In the genomic region with DNA sequence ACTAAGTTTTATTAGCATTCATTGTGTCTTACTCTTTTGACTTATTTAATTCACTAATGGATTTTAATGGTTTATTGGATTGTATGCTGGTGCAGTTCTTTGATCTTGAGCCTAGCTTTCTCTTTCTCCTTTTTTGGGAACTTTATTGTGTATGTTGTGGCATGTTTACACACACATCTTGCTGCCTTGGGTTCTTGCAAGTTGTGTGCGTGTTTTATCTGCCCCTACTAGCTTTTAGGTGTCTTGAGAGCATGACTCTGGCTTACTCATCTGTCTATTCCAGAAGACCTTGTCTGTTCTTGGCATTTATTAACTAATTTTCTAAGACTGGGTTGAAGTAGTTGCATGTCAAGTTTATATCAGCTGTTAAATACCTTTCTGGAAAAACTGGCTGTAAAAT, we compare ENCODE assay signal across 1 cellular context.
TF ChIP-seq lines count a peak whose summit lies in the region.

No MANE protein-coding gene starts in this region.

TF ChIP-seq in H1, 55 proteins besides CTCF, POLR2A, EP300 and RAD21:
- TF ChIP-seq KDM1A (IDR thresholded peaks at IDR 0.05; ENCODE audit: borderline replicate concordance, low read length) (no peak), CEBPB (IDR thresholded peaks at IDR 0.05; ENCODE audit: low read depth, low read length) (no peak), SIX5 (IDR thresholded peaks at IDR 0.05; ENCODE audit: low read depth, low read length) (no peak), CHD2 (IDR thresholded peaks at IDR 0.05; ENCODE audit: low read length) (no peak), SP4 (IDR thresholded peaks at IDR 0.05; ENCODE audit: low read length) (no peak), SRF (IDR thresholded peaks at IDR 0.05; ENCODE audit: low read depth, low read length) (no peak), JUND (IDR thresholded peaks at IDR 0.05; ENCODE audit: low read length) (no peak), POU5F1 (IDR thresholded peaks at IDR 0.05; ENCODE audit: low read depth, low read length) (no peak), FOSL1 (IDR thresholded peaks at IDR 0.05; ENCODE audit: insufficient read depth, low read depth, low read length) (no peak), HDAC2 (IDR thresholded peaks at IDR 0.05; ENCODE audit: borderline replicate concordance in 1 of 2, low read depth in 2 of 2, low read length in 2 of 2) (no peak), POLR2AphosphoS5 (IDR thresholded peaks at IDR 0.05; ENCODE audit: low read depth, low read length) (no peak), MAFK (IDR thresholded peaks at IDR 0.05; ENCODE audit: low read depth, low read length) (no peak), BRCA1 (IDR thresholded peaks at IDR 0.05; ENCODE audit: low read depth, low read length) (no peak), GTF2F1 (IDR thresholded peaks at IDR 0.05; ENCODE audit: borderline replicate concordance, low read depth, low read length) (no peak), SP1 (IDR thresholded peaks at IDR 0.05; ENCODE audit: low read depth, low read length) (no peak), RXRA (IDR thresholded peaks at IDR 0.05; ENCODE audit: insufficient read depth, low read depth, low read length) (no peak)
